In genomic region chr15:40843183-40843884, GRCh38 we compare ENCODE assay signal across 10 cellular contexts. TPM values are rescaled to one million over a fixed set of nuclear protein-coding genes. Genes with fewer than 3 reads are reported as not detected.
DNase-seq lines count a peak whose midpoint lies in the region; ATAC-seq, FAIRE-seq and TF ChIP-seq lines count a peak whose summit lies in the region.
"Had no signal": no experiment of that assay in that cellular context is flagged by ENCODE, and none has a peak within 500 bp of the region (broad histone marks: within the 10 kb centered on the region; RNA-seq: fewer than 3 reads in every experiment).

No MANE protein-coding gene starts in this region.

- H2AFZ ChIP-seq in PC-3 (ENCODE audit: low read length), result peak overlapping the region; percentile 81

- ATAC-seq in PC-3 (no peak), pancreas (no peak), HG02852 (IDR thresholded peaks at IDR 0.05; ENCODE audit: unreplicated experiment) (no peak), GM21381 (IDR thresholded peaks at IDR 0.05; ENCODE audit: unreplicated experiment) (no peak), GM21529 (IDR thresholded peaks at IDR 0.05; ENCODE audit: unreplicated experiment) (no peak)

- H4K20me1 ChIP-seq in DOHH2 (ENCODE audit: control insufficient read depth, insufficient read depth, low read depth, low read length) (no peaks in the 10 kb centered on the region), PC-3 (ENCODE audit: low read length) (peaks cover 19% of the 10 kb centered on the region; the same call in 1 of the 2 replicates)

- H3K79me2 ChIP-seq in DOHH2 (ENCODE audit: control insufficient read depth, low read length) (peaks cover 4% of the 10 kb centered on the region; the same call in 1 of the 2 replicates), PC-3 (ENCODE audit: low read length) (peaks cover 52% of the 10 kb centered on the region)

- H3K27me3 ChIP-seq in DOHH2 (ENCODE audit: control insufficient read depth, low read length), result peaks cover 11% of the 10 kb centered on the region
- H3K27me3 ChIP-seq in PC-3 (ENCODE audit: low read length), result no peaks in the 10 kb centered on the region
- H3K27me3 ChIP-seq in esophagus (ENCODE audit: control insufficient read depth in 1 of 2, insufficient read depth in 2 of 2, low read length in 2 of 2), result no peaks in the 10 kb centered on the region
- H3K27me3 ChIP-seq in pancreas, result no peaks in the 10 kb centered on the region

- H3K9ac ChIP-seq in PC-3 (ENCODE audit: low read length), result peak overlapping the region; percentile 85

- DNase-seq in PC-3 (no peak), pancreas (peak in 1 of 6 donors; percentile 55)
- no peak for DNase-seq in effector CD4-positive, alpha-beta T cell

- FAIRE-seq in pancreas (lab: Jason Lieb, UNC), result no peak
- FAIRE-seq: GM18507 had no signal

- H3K36me3 ChIP-seq in DOHH2 (ENCODE audit: control insufficient read depth, low read length) (no peaks in the 10 kb centered on the region), PC-3 (ENCODE audit: low read depth, low read length) (no peaks in the 10 kb centered on the region; the same call in 1 of the 2 replicates), esophagus (ENCODE audit: control insufficient read depth in 2 of 2, insufficient read depth in 2 of 2, low read length in 1 of 2) (no peaks in the 10 kb centered on the region), pancreas (no peaks in the 10 kb centered on the region)

- no peak overlapping the region for H3K27ac ChIP-seq in DOHH2 (ENCODE audit: low read depth, low read length)
- H3K27ac ChIP-seq in PC-3 (ENCODE audit: low read length), result peak overlapping the region; percentile 72
- H3K27ac ChIP-seq in esophagus (ENCODE audit: low read depth in 2 of 2, low read length in 1 of 2), result peak overlapping the region; percentile 94 to 97
- H3K27ac ChIP-seq in pancreas, result peak overlapping the region; percentile 77 to 94 (median 86)

- H3K4me3 ChIP-seq in DOHH2 (ENCODE audit: low read length) (peak overlapping the region; percentile 79), PC-3 (ENCODE audit: low read length) (peak overlapping the region; percentile 88), esophagus (ENCODE audit: low read depth in 1 of 2, low read length in 2 of 2) (peak overlapping the region; percentile 72 to 84), pancreas (peak overlapping the region; percentile 73 to 89 (median 77))

- H3K9me3 ChIP-seq in DOHH2 (ENCODE audit: control insufficient read depth, insufficient read depth, low read length) (no peaks in the 10 kb centered on the region), PC-3 (ENCODE audit: low read length) (no peaks in the 10 kb centered on the region), esophagus (ENCODE audit: control insufficient read depth in 2 of 2, insufficient read depth in 1 of 2, low read depth in 1 of 2, low read length in 1 of 2) (no peaks in the 10 kb centered on the region), pancreas (no peaks in the 10 kb centered on the region)

- no peak for TF ChIP-seq CTCF in DOHH2 (IDR thresholded peaks at IDR 0.05; ENCODE audit: low read depth, low read length, poor library complexity, severe bottlenecking)
- no peak for TF ChIP-seq CTCF in PC-3 (conservative IDR thresholded peaks at IDR 0.05; ENCODE audit: low read depth, low read length)
- no peak for TF ChIP-seq CTCF in pancreas (IDR thresholded peaks at IDR 0.05)

- H3K9me2 ChIP-seq in DOHH2 (replicated peaks; ENCODE audit: control insufficient read depth, low read length) (no peaks in the 10 kb centered on the region), PC-3 (replicated peaks; ENCODE audit: low read length) (no peaks in the 10 kb centered on the region)

- H3K4me2 ChIP-seq in DOHH2 (ENCODE audit: low read length), result peak overlapping the region; percentile 71
- peak overlapping the region; percentile 83 for H3K4me2 ChIP-seq in PC-3 (ENCODE audit: low read length)

- H3K4me1 ChIP-seq in DOHH2 (ENCODE audit: control insufficient read depth, low read length) (peaks cover 47% of the 10 kb centered on the region), PC-3 (ENCODE audit: insufficient read depth, low read length) (peaks cover 38% of the 10 kb centered on the region), esophagus (ENCODE audit: control insufficient read depth in 2 of 2, insufficient read depth in 2 of 2, low read length in 1 of 2) (peaks cover 8 to 22% of the 10 kb centered on the region in 2 donors), pancreas (peaks cover 0 to 25% (median 16%) of the 10 kb centered on the region in 3 donors)

- intact Hi-C loops in PC-3 (cut with micrococcal nuclease) (no loop called here), pancreas (cut with DNase I) (no loop called here)

- H3F3A ChIP-seq in DOHH2 (ENCODE audit: control insufficient read depth, insufficient read depth) (peaks cover 3% of the 10 kb centered on the region), PC-3 (ENCODE audit: low read length, unreplicated experiment) (no peaks in the 10 kb centered on the region)

- BruUV-seq in PC-3 (replicated peaks; lab: Mats Ljungman, UMichigan), result TSS peak; percentile 30

- WGBS in esophagus, 2 donors, result 13 to 20% methylated on average over 35 of the region's 35 CpGs
- 7 to 10% methylated on average over 33 to 35 of the region's 35 CpGs for WGBS in pancreas, 2 donors

- CTCF ChIA-PET in PC-3 (lab: Charles Lee), result interaction anchor here (0.6 to 1.6 kb wide), 7 partner anchors 14 to 530 kb away, joined by 3 to 7 read pairs (median 4); no protein-coding TSS in a partner anchor

- POLR2A ChIA-PET in PC-3 (lab: Charles Lee; ENCODE audit: unreplicated experiment), result interaction anchor here (0.6 to 1.3 kb wide), 3 partner anchors 15 to 36 kb away, joined by 3 to 5 read pairs (median 3); partner anchors contain the start of genes DNAJC17, PPP1R14D and ZFYVE19

RNA-seq across cellular contexts. Expression of gene SPINT1, which starts 0.5 kb away (rescaled TPM):
- 177 and 244 TPM in 2 replicates for total RNA-seq in PC-3 (2014; rRNA removed)
- 100 to 1,000 TPM; 161 to 191 TPM for polyA plus RNA-seq in esophagus
- 100 to 1,000 TPM in 1 of 6 donors, 10 to 100 TPM in 5; 39.6 to 123 (median 51.1) TPM for total RNA-seq in pancreas
- 10 to 100 TPM; 39.3 to 67.1 TPM for polyA plus RNA-seq in pancreas

RNA-seq across cellular contexts. Expression of gene PPP1R14D, which starts 14.8 kb away (rescaled TPM):
- total RNA-seq in PC-3 (2014; rRNA removed) (0.33 TPM in 1 of 2 replicates, not detected in the other), pancreas (under 1 TPM in 2 of 6 donors, not detected in 4; 0.23 to 0.37 TPM)
- polyA plus RNA-seq in esophagus (under 1 TPM; 0.21 to 0.37 TPM), pancreas (1 to 10 TPM in 1 of 2 donors, under 1 TPM in 1; 0.72 to 2.6 TPM)
- total RNA-seq: liver had no signal
- polyA plus RNA-seq: liver had no signal

RNA-seq across cellular contexts. Expression of gene RHOV, which starts 30.7 kb away (rescaled TPM):
- 39.5 and 52.2 TPM in 2 replicates for total RNA-seq in PC-3 (2014; rRNA removed)
- polyA plus RNA-seq in esophagus, result 100 to 1,000 TPM; 137 to 138 TPM
- 10 to 100 TPM in 4 of 6 donors, 1 to 10 TPM in 2; 3.5 to 19.8 (median 10.9) TPM for total RNA-seq in pancreas
- polyA plus RNA-seq in pancreas, result 10 to 100 TPM in 1 of 2 donors, 1 to 10 TPM in 1; 8.1 to 11.9 TPM
- polyA plus RNA-seq: liver had no signal

RNA-seq across cellular contexts. Expression of gene DNAJC17, which starts 36.1 kb away (rescaled TPM):
- total RNA-seq in PC-3 (2014; rRNA removed) (51.2 and 53.3 TPM in 2 replicates), pancreas (10 to 100 TPM; 12.2 to 23.1 (median 14.8) TPM)
- polyA plus RNA-seq in esophagus (10 to 100 TPM; 51.3 to 88.1 TPM), pancreas (10 to 100 TPM; 54.9 to 57.6 TPM)

RNA-seq across cellular contexts. Expression of gene ZFYVE19, which starts 36.4 kb away (rescaled TPM):
- total RNA-seq in PC-3 (2014; rRNA removed) (32.3 and 39.6 TPM in 2 replicates), pancreas (10 to 100 TPM in 2 of 6 donors, 1 to 10 TPM in 4; 7.4 to 14.4 (median 8.2) TPM)
- polyA plus RNA-seq in esophagus (10 to 100 TPM; 22.5 to 45.5 TPM), pancreas (10 to 100 TPM; 19.0 to 27.3 TPM)
